2 cellular contexts compared by ENCODE assay signal in the genomic region with DNA sequence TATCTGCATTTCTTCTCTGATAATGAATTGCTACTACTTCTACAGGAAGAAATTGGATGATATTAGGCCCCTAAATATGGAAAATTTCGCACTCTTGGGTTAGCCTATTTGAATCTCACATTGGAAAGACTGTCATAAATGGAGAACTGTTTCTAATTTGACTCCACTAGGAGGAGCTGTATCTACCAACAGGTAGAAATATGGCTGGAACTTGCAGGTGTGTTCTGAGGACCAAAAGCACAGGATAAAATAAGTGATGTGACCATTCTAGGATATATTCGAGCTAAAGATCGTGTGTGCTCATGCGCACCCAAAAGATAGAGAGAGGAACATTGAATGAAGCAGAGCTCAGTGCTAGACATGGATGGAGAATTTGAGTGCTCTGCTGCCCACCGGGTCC.
TF ChIP-seq lines count a peak whose summit lies in the region.

No MANE protein-coding gene starts in this region.

TF ChIP-seq in K562, 482 proteins besides CTCF, POLR2A, EP300 and RAD21:
- no peak for TF ChIP-seq RAD51 (IDR thresholded peaks at IDR 0.05; ENCODE audit: borderline replicate concordance, low read depth)
- no peak for TF ChIP-seq TCF7 (IDR thresholded peaks at IDR 0.05; ENCODE audit: borderline replicate concordance)
- TF ChIP-seq EWSR1 (IDR thresholded peaks at IDR 0.05; ENCODE audit: borderline replicate concordance, low read depth, partially characterized antibody), result no peak
- peak; percentile 53; the same call in 1 of the 2 replicates for TF ChIP-seq ZEB2 (IDR thresholded peaks at IDR 0.05)
- no peak for TF ChIP-seq ZNF830 (CRISPR knock-in tag; IDR thresholded peaks at IDR 0.05)
TF ChIP-seq in K562: peak in this region for 1.

TF ChIP-seq in neural cell, 6 proteins besides CTCF, POLR2A, EP300 and RAD21:
- no peak for TF ChIP-seq TAF1 (IDR thresholded peaks at IDR 0.05; ENCODE audit: low read depth)
- no peak for TF ChIP-seq POLR2AphosphoS5 (IDR thresholded peaks at IDR 0.05)
- no peak for TF ChIP-seq SMC3 (conservative IDR thresholded peaks at IDR 0.05; ENCODE audit: poor library complexity)
- no peak for TF ChIP-seq EZH2 (IDR thresholded peaks at IDR 0.05; ENCODE audit: borderline replicate concordance, insufficient read depth, low read length, poor library complexity, severe bottlenecking)
- no peak for TF ChIP-seq MXI1 (conservative IDR thresholded peaks at IDR 0.05; ENCODE audit: poor library complexity, severe bottlenecking)
- TF ChIP-seq, protein P1, sequence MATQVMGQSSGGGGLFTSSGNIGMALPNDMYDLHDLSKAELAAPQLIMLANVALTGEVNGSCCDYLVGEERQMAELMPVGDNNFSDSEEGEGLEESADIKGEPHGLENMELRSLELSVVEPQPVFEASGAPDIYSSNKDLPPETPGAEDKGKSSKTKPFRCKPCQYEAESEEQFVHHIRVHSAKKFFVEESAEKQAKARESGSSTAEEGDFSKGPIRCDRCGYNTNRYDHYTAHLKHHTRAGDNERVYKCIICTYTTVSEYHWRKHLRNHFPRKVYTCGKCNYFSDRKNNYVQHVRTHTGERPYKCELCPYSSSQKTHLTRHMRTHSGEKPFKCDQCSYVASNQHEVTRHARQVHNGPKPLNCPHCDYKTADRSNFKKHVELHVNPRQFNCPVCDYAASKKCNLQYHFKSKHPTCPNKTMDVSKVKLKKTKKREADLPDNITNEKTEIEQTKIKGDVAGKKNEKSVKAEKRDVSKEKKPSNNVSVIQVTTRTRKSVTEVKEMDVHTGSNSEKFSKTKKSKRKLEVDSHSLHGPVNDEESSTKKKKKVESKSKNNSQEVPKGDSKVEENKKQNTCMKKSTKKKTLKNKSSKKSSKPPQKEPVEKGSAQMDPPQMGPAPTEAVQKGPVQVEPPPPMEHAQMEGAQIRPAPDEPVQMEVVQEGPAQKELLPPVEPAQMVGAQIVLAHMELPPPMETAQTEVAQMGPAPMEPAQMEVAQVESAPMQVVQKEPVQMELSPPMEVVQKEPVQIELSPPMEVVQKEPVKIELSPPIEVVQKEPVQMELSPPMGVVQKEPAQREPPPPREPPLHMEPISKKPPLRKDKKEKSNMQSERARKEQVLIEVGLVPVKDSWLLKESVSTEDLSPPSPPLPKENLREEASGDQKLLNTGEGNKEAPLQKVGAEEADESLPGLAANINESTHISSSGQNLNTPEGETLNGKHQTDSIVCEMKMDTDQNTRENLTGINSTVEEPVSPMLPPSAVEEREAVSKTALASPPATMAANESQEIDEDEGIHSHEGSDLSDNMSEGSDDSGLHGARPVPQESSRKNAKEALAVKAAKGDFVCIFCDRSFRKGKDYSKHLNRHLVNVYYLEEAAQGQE (IDR thresholded peaks at IDR 0.05; ENCODE audit: borderline replicate concordance), result no peak
